8 cellular contexts compared by ENCODE assay signal in the genomic region with DNA sequence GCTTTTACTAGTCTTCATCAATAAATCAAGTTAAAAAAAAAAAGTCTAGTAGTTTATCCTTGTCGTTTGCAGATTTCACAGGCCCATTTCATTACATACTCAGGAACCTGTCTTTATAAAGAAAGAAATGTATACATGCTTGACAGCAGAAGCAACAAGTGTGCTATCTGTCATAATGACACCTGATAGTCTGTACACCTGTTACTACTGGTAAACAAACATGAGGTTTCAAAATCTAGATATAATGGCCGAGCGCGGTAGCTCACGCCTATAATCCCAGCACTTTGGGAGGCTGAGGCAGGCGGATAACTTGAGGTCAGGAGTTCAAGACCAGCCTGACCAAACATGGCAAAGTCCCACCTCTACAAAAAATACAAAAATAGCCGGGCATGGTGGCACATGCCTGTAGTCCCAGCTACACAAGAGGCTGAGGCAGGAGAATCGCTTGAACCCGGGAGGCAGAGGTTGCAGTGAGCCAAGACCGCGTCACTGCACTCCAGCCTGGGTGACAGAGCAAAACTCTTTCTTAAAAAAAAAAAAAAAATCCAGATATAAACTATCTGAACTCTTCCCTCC. TPM values are rescaled to one million over a fixed set of nuclear protein-coding genes. Genes with fewer than 3 reads are reported as not detected.
DNase-seq lines count a peak whose midpoint lies in the region; ATAC-seq and TF ChIP-seq lines count a peak whose summit lies in the region.
"Not testable (repeated sequence)": the region's sequence is repeated elsewhere in the genome, so short reads cannot be mapped to it uniquely, and the experiment has no call there.

No MANE protein-coding gene starts in this region.

- H3K4me1 ChIP-seq in cardiac muscle cell (ENCODE audit: low read depth) (peaks cover 39% of the 10 kb centered on the region), psoas muscle (peaks cover 54% of the 10 kb centered on the region)

- ATAC-seq in left ventricle myocardium superior (peak; percentile 11), psoas muscle (peak in 3 of 4 donors; percentile 73 to 80 (median 78))

- not testable (repeated sequence) for H3K4me3 Mint-ChIP-seq in stimulated activated naive CD8-positive, alpha-beta T cell treated with anti-CD3 and anti-CD28 coated beads, Interleukin-15, Interleukin-2, amounts not matched to agents 100 ng/mL and 50 ng/mL, for 24 hours

- not testable (repeated sequence) for H3K9me3 Mint-ChIP-seq in stimulated activated naive CD8-positive, alpha-beta T cell treated with anti-CD3 and anti-CD28 coated beads, Interleukin-15, Interleukin-2, amounts not matched to agents 100 ng/mL and 50 ng/mL, for 24 hours

- H3K36me3 Mint-ChIP-seq in stimulated activated naive CD8-positive, alpha-beta T cell treated with anti-CD3 and anti-CD28 coated beads, Interleukin-15, Interleukin-2, amounts not matched to agents 100 ng/mL and 50 ng/mL, for 24 hours (ENCODE audit: low read depth): peaks cover 62% of the 10 kb centered on the region

- H3K27me3 ChIP-seq in cardiac muscle cell; psoas muscle (ENCODE audit: insufficient read depth in 3 of 3, low read length in 2 of 3): not testable (repeated sequence)

- peaks cover 60% of the 10 kb centered on the region for H3K36me3 ChIP-seq in cardiac muscle cell
- H3K36me3 ChIP-seq in psoas muscle (ENCODE audit: insufficient read depth in 1 of 2, low read depth in 1 of 2): peaks cover 8 to 54% of the 10 kb centered on the region in 2 donors

- not testable (repeated sequence) for H3K9me3 ChIP-seq in cardiac muscle cell (ENCODE audit: low read depth); psoas muscle

- peak overlapping the region; percentile 40; the same call in 1 of the 2 replicates for H3K27ac ChIP-seq in RWPE1
- H3K27ac ChIP-seq in cardiac muscle cell: peak overlapping the region; percentile 54
- peak overlapping the region; percentile 79 for H3K27ac ChIP-seq in psoas muscle

- DNase-seq in DMS53 treated with DMSO at 0.1 percent for 48 hours (lab: John Stamatoyannopoulos, UW; ENCODE audit: unreplicated experiment): peak; percentile 63
- peak; percentile 30 for DNase-seq in NCI-H2029 (lab: John Stamatoyannopoulos, UW)
- peak; percentile 27 for DNase-seq in NCI-H510A (lab: John Stamatoyannopoulos, UW)
- not testable (repeated sequence) for DNase-seq in RWPE1 (ENCODE audit: low spot score); cardiac muscle cell (ENCODE audit: low read depth in 1 of 2, low spot score in 1 of 2); left ventricle myocardium superior; psoas muscle

- not testable (repeated sequence) for H3K27me3 Mint-ChIP-seq in stimulated activated naive CD8-positive, alpha-beta T cell treated with anti-CD3 and anti-CD28 coated beads, Interleukin-15, Interleukin-2, amounts not matched to agents 100 ng/mL and 50 ng/mL, for 24 hours

- not testable (repeated sequence) for TF ChIP-seq CTCF in RWPE1 (conservative IDR thresholded peaks at IDR 0.05; ENCODE audit: low read depth); cardiac muscle cell (IDR thresholded peaks at IDR 0.05; ENCODE audit: low read depth, low read length); psoas muscle (IDR thresholded peaks at IDR 0.05)

- H3K4me1 Mint-ChIP-seq in stimulated activated naive CD8-positive, alpha-beta T cell treated with anti-CD3 and anti-CD28 coated beads, Interleukin-15, Interleukin-2, amounts not matched to agents 100 ng/mL and 50 ng/mL, for 24 hours (ENCODE audit: low read depth): peaks cover 32% of the 10 kb centered on the region

- WGBS in psoas muscle, 3 donors: 49 to 69% (median 50%) methylated on average over 11 of the region's 11 CpGs

- CTCF ChIA-PET in RWPE1 (lab: Yijun Ruan, JAX): not testable (repeated sequence)

- not testable (repeated sequence) for H3K4me3 ChIP-seq in cardiac muscle cell
- H3K4me3 ChIP-seq in psoas muscle: peak overlapping the region; percentile 32

- peak overlapping the region; percentile 3 for H3K27ac Mint-ChIP-seq in stimulated activated naive CD8-positive, alpha-beta T cell treated with anti-CD3 and anti-CD28 coated beads, Interleukin-15, Interleukin-2, amounts not matched to agents 100 ng/mL and 50 ng/mL, for 24 hours

- intact Hi-C loops in left ventricle myocardium superior (cut with micrococcal nuclease); psoas muscle (cut with DNase I): not testable (repeated sequence)

- POLR2A ChIA-PET in RWPE1 (lab: Yijun Ruan, JAX; ENCODE audit: low non-redundant PET): not testable (repeated sequence)

RNA-seq across cellular contexts. Expression of a gene that starts 37.8 kb away (rescaled TPM):
- 282 and 286 TPM in 2 replicates for total RNA-seq in cardiac muscle cell
- polyA plus RNA-seq in cardiac muscle cell: 161 and 195 TPM in 2 replicates
- total RNA-seq in left ventricle myocardium superior: 214 TPM
- total RNA-seq in psoas muscle: 100 to 1,000 TPM; 139 to 394 (median 224) TPM
- 100 to 1,000 TPM in 2 of 3 donors, 10 to 100 TPM in 1; 73.6 to 201 (median 142) TPM for polyA plus RNA-seq in psoas muscle
